1 cellular context compared by ENCODE assay signal in the genomic region with DNA sequence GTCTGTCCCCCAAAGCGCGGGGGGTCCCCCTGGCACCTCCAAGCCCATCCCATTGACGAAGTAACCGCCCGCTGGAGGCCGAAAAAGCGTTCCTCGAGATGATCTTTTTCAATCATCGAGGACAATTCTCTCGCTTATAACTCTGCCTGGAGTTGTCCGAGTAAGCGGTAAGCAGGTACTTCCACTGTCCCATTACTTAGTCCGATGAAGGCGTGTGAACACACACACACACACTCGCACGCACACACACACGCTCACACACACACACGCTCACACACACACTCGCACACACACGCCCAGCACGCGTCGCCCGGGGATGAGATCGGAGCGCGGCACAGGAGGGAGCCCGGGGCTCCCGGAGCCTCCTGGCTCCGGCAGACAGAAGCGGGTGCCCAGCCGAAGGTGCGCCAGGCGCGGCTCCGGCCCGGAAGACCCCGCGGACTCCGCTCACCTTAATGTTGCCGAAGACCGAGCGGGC.
A peak's percentile ranks its signal among the peaks of the same experiment; 100 is the strongest.
TF ChIP-seq lines count a peak whose summit lies in the region.

No MANE protein-coding gene starts in this region.

TF ChIP-seq in H1, 55 proteins besides CTCF, POLR2A, EP300 and RAD21 (continued from another document):
- TF ChIP-seq KDM5A (IDR thresholded peaks at IDR 0.05; ENCODE audit: low read length), result no peak
- TF ChIP-seq JUN (IDR thresholded peaks at IDR 0.05; ENCODE audit: low read depth, low read length), result no peak
- TF ChIP-seq GTF2F1 (IDR thresholded peaks at IDR 0.05; ENCODE audit: borderline replicate concordance, low read depth, low read length), result no peak
- TF ChIP-seq JUND (IDR thresholded peaks at IDR 0.05; ENCODE audit: low read length), result no peak
- no peak for TF ChIP-seq SIN3A (conservative IDR thresholded peaks at IDR 0.05 in 1 of 2, IDR thresholded peaks at IDR 0.05 in 1 of 2; ENCODE audit: low read depth in 1 of 2, low read length in 2 of 2)
- TF ChIP-seq GABPA (IDR thresholded peaks at IDR 0.05; ENCODE audit: borderline replicate concordance, insufficient read depth, low read length), result no peak
- TF ChIP-seq RFX5 (IDR thresholded peaks at IDR 0.05; ENCODE audit: borderline replicate concordance, low read depth, low read length), result no peak
- TF ChIP-seq, protein P1, sequence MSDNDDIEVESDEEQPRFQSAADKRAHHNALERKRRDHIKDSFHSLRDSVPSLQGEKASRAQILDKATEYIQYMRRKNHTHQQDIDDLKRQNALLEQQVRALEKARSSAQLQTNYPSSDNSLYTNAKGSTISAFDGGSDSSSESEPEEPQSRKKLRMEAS (IDR thresholded peaks at IDR 0.05), result peak; percentile 72
- no peak for TF ChIP-seq KDM1A (IDR thresholded peaks at IDR 0.05; ENCODE audit: borderline replicate concordance, low read length)
- TF ChIP-seq POLR2AphosphoS5 (IDR thresholded peaks at IDR 0.05; ENCODE audit: low read depth, low read length), result no peak
- TF ChIP-seq KDM4A (IDR thresholded peaks at IDR 0.05; ENCODE audit: low read depth, low read length, severe bottlenecking), result peak; percentile 68
- TF ChIP-seq, protein P2, sequence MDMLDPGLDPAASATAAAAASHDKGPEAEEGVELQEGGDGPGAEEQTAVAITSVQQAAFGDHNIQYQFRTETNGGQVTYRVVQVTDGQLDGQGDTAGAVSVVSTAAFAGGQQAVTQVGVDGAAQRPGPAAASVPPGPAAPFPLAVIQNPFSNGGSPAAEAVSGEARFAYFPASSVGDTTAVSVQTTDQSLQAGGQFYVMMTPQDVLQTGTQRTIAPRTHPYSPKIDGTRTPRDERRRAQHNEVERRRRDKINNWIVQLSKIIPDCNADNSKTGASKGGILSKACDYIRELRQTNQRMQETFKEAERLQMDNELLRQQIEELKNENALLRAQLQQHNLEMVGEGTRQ (IDR thresholded peaks at IDR 0.05; ENCODE audit: low read length), result no peak
- peak; percentile 21; the same call in 1 of the 2 replicates for TF ChIP-seq RBBP5 (IDR thresholded peaks at IDR 0.05; ENCODE audit: borderline replicate concordance, low read depth, low read length)
- no peak for TF ChIP-seq TCF12 (IDR thresholded peaks at IDR 0.05; ENCODE audit: low read depth, low read length)
